ENCODE assay signal across 17 cellular contexts in the genomic region with DNA sequence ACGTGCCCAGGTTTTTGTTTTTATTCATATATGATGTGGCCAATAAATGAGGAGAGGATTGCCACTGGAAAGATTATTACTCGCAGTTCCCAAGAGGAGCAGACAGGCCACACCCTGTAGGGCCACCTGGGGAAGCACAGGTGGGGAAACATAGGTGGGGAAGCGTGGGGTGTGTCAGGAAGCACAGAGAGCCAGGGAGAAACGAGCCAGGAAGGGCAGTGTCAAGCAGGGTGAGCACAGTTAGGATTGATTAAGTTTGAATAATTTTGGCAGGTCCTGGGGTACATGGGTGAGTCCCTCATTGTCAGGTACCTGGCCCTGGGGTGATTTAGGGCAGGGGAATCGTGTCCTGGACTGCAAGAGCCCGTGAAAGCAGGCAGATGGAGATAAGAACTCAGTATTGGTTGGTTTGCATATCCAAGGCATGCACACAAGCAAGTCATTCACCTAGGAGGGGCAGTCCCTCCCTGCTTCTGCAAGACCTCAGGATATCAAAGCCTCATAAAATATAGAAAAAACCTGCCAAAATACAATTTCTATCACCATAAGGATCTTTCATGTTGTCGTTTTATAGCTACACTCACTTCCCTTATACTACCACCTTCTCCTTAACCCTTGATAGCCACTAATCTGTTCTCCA. TPM values are rescaled to one million over a fixed set of nuclear protein-coding genes. Genes with fewer than 3 reads are reported as not detected.
DNase-seq lines count a peak whose midpoint lies in the region; ATAC-seq, FAIRE-seq and TF ChIP-seq lines count a peak whose summit lies in the region.
"Had no signal": no experiment of that assay in that cellular context is flagged by ENCODE, and none has a peak within 500 bp of the region (broad histone marks: within the 10 kb centered on the region; RNA-seq: fewer than 3 reads in every experiment).

No MANE protein-coding gene starts in this region.

- H3K9me3 ChIP-seq in mucosa of descending colon: peaks cover 5% of the 10 kb centered on the region
- H3K9me3 ChIP-seq in upper lobe of left lung: no peaks in the 10 kb centered on the region

- H3K4me1 Mint-ChIP-seq in activated CD4-positive, alpha-beta T cell treated with anti-CD3 and anti-CD28 coated beads, Interleukin-2, amount 10 ng/mL, durations not matched to agents 24 days and 14 days: no peaks in the 10 kb centered on the region

- intact Hi-C loops in activated CD4-positive, alpha-beta T cell treated with anti-CD3 and anti-CD28 coated beads, Interleukin-2, amount 10 ng/mL, durations not matched to agents 24 days and 14 days (cut with micrococcal nuclease): no loop called here
- intact Hi-C loops in mucosa of descending colon (cut with DNase I, micrococcal nuclease): no loop called here

- TF ChIP-seq EP300 in upper lobe of left lung (IDR thresholded peaks at IDR 0.05): no peak

- H3K27ac Mint-ChIP-seq in activated CD4-positive, alpha-beta T cell treated with anti-CD3 and anti-CD28 coated beads, Interleukin-2, amount 10 ng/mL, durations not matched to agents 24 days and 14 days: no peak overlapping the region
- H3K27ac Mint-ChIP-seq: activated CD8-positive, alpha-beta T cell treated with anti-CD3 and anti-CD28 coated beads for 36 hours had no signal

- peaks cover 8% of the 10 kb centered on the region for H3K27me3 Mint-ChIP-seq in activated CD4-positive, alpha-beta T cell treated with anti-CD3 and anti-CD28 coated beads, Interleukin-2, amount 10 ng/mL, durations not matched to agents 24 days and 14 days
- H3K27me3 Mint-ChIP-seq: activated CD8-positive, alpha-beta T cell treated with anti-CD3 and anti-CD28 coated beads for 36 hours had no signal

- no peaks in the 10 kb centered on the region for H3K9me3 Mint-ChIP-seq in activated CD4-positive, alpha-beta T cell treated with anti-CD3 and anti-CD28 coated beads, Interleukin-2, amount 10 ng/mL, durations not matched to agents 24 days and 14 days

- H3K4me3 ChIP-seq in mucosa of descending colon: no peak overlapping the region
- H3K4me3 ChIP-seq in upper lobe of left lung: no peak overlapping the region
- H3K4me3 ChIP-seq: BLaER1 treated with 17β-estradiol and CSF1 and Interleukin-3, amounts not matched to agents 10 nM and 100 nM; right atrium auricular region had no signal

- H3K27me3 ChIP-seq in upper lobe of left lung: no peaks in the 10 kb centered on the region
- H3K27me3 ChIP-seq: BLaER1 treated with 17β-estradiol and CSF1 and Interleukin-3, amounts not matched to agents 10 nM and 100 nM; right atrium auricular region had no signal

- H3K36me3 Mint-ChIP-seq in activated CD4-positive, alpha-beta T cell treated with anti-CD3 and anti-CD28 coated beads, Interleukin-2, amount 10 ng/mL, durations not matched to agents 24 days and 14 days (ENCODE audit: low read depth): no peaks in the 10 kb centered on the region

- H3K4me1 ChIP-seq in mucosa of descending colon (ENCODE audit: low read depth): peaks cover 41% of the 10 kb centered on the region
- peaks cover 21 to 34% (median 29%) of the 10 kb centered on the region in 4 donors for H3K4me1 ChIP-seq in upper lobe of left lung
- H3K4me1 ChIP-seq: right atrium auricular region had no signal

- peak; percentile 39 for DNase-seq in activated CD4-positive, alpha-beta T cell treated with anti-CD3 and anti-CD28 coated beads, Interleukin-2, amount 10 ng/mL, durations not matched to agents 24 days and 14 days
- DNase-seq in activated CD4-positive, alpha-beta T cell treated with anti-CD3 and anti-CD28 coated beads for 4 hours: no peak
- DNase-seq in mucosa of descending colon (peak; percentile 81 to 85 (median 83)), upper lobe of left lung (no peak), NCI-H1930 (lab: John Stamatoyannopoulos, UW) (no peak), DMS53 treated with DMSO at 0.1 percent for 48 hours (lab: John Stamatoyannopoulos, UW; ENCODE audit: unreplicated experiment) (no peak)
- DNase-seq: 8988T; activated CD8-positive, alpha-beta T cell treated with anti-CD3 and anti-CD28 coated beads for 36 hours; central memory CD4-positive, alpha-beta T cell; NCI-H774; stimulated activated CD4-positive, alpha-beta T cell treated with anti-CD3 and anti-CD28 coated beads, Interleukin-2, amount 100 ng/mL, for 24 hours; SW 1271 had no signal

- H3K36me3 ChIP-seq in mucosa of descending colon (ENCODE audit: low read depth): no peaks in the 10 kb centered on the region
- peaks cover 0 to 18% (median 5%) of the 10 kb centered on the region in 4 donors for H3K36me3 ChIP-seq in upper lobe of left lung
- H3K36me3 ChIP-seq: right atrium auricular region had no signal

- 40 to 45% methylated on average over 7 of the region's 7 CpGs for WGBS in upper lobe of left lung, 2 donors

- H3K4me3 Mint-ChIP-seq in activated CD4-positive, alpha-beta T cell treated with anti-CD3 and anti-CD28 coated beads, Interleukin-2, amount 10 ng/mL, durations not matched to agents 24 days and 14 days: no peak overlapping the region
- H3K4me3 Mint-ChIP-seq: activated CD8-positive, alpha-beta T cell treated with anti-CD3 and anti-CD28 coated beads for 36 hours had no signal

- ATAC-seq in mucosa of descending colon (peak; percentile 94), upper lobe of left lung (ENCODE audit: low FRiP score in 2 of 2) (no peak), HG02763 (IDR thresholded peaks at IDR 0.05; ENCODE audit: unreplicated experiment) (no peak)
- ATAC-seq: activated CD8-positive, alpha-beta T cell treated with anti-CD3 and anti-CD28 coated beads for 36 hours had no signal

- H3K27ac ChIP-seq in upper lobe of left lung: peak overlapping the region; percentile 72 to 82 (median 76)

- TF ChIP-seq CTCF in mucosa of descending colon (IDR thresholded peaks at IDR 0.05): no peak
- no peak for TF ChIP-seq CTCF in upper lobe of left lung (IDR thresholded peaks at IDR 0.05)

- peak; percentile 80 for FAIRE-seq in colon (lab: Jason Lieb, UNC)
- FAIRE-seq: RCC 7860 had no signal

- no peak for TF ChIP-seq POLR2A in upper lobe of left lung (IDR thresholded peaks at IDR 0.05)

RNA-seq across cellular contexts. Expression of gene MVB12B, which starts 22.4 kb away (rescaled TPM):
- total RNA-seq in activated CD4-positive, alpha-beta T cell treated with anti-CD3 and anti-CD28 coated beads, Interleukin-2, amount 10 ng/mL, durations not matched to agents 24 days and 14 days: 0.49 and 1.3 TPM in 2 replicates
- total RNA-seq in mucosa of descending colon: 10 to 100 TPM; 16.8 to 26.4 (median 21.6) TPM
- total RNA-seq in upper lobe of left lung: 10 to 100 TPM; 36.7 to 60.7 (median 41.0) TPM

Comparison
In these comparisons a context has a peak if more than half of its experiments do, and no peak if none do; other contexts are left out.
1. DNase-seq: peak in activated CD4-positive, alpha-beta T cell treated with anti-CD3 and anti-CD28 coated beads, Interleukin-2, amount 10 ng/mL, durations not matched to agents 24 days and 14 days (single experiment) and mucosa of descending colon (3 of 3); none in activated CD4-positive, alpha-beta T cell treated with anti-CD3 and anti-CD28 coated beads for 4 hours (0 of 2), upper lobe of left lung (0 of 2), NCI-H1930 (0 of 2) and DMS53 treated with DMSO at 0.1 percent for 48 hours (single experiment).